ENCODE assay signal across 27 cellular contexts in genomic region chr14:31251028-31251958, GRCh38. TPM values are rescaled to one million over a fixed set of nuclear protein-coding genes. Genes with fewer than 3 reads are reported as not detected.
DNase-seq lines count a peak whose midpoint lies in the region; ATAC-seq, FAIRE-seq and TF ChIP-seq lines count a peak whose summit lies in the region.
"Had no signal": no experiment of that assay in that cellular context is flagged by ENCODE, and none has a peak within 500 bp of the region (broad histone marks: within the 10 kb centered on the region; RNA-seq: fewer than 3 reads in every experiment).

No MANE protein-coding gene starts in this region.

- ATAC-seq in K562 (peak; percentile 50), left colon (peak; percentile 92), upper lobe of right lung (peak; percentile 44), GM21619 (IDR thresholded peaks at IDR 0.05; ENCODE audit: unreplicated experiment) (no peak)
- ATAC-seq: activated CD4-positive, CD25-positive, alpha-beta regulatory T cell treated with anti-CD3 and anti-CD28 coated beads, Interleukin-2, amount 50 U/mL, for 24 hours; activated CD8-positive, alpha-beta T cell treated with anti-CD3 and anti-CD28 coated beads, Interleukin-2, amount 10 ng/mL, durations not matched to agents 7 days and 5 days; stimulated activated naive CD8-positive, alpha-beta T cell treated with anti-CD3 and anti-CD28 coated beads, Interleukin-15, Interleukin-2, amounts not matched to agents 100 U/mL and 50 U/mL, for 24 hours had no signal

- BruUV-seq in mammary epithelial cell (replicated peaks; lab: Mats Ljungman, UMichigan) (no TSS peak), MCF 10A (replicated peaks; lab: Mats Ljungman, UMichigan) (no TSS peak), K562 (replicated peaks; lab: Mats Ljungman, UMichigan) (no TSS peak)

- H3K27ac Mint-ChIP-seq in MCF 10A (ENCODE audit: low read depth, unreplicated experiment): no peak overlapping the region
- H3K27ac Mint-ChIP-seq: activated CD8-positive, alpha-beta T cell treated with anti-CD3 and anti-CD28 coated beads, Interleukin-2, amount 10 ng/mL, durations not matched to agents 7 days and 5 days; naive B cell had no signal

- 88% methylated on average over 10 of the region's 10 CpGs for WGBS in mammary epithelial cell (ENCODE audit: low coverage, missing lambda C conversion rate)
- 42% methylated on average over 6 of the region's 10 CpGs for WGBS in K562 (ENCODE audit: insufficient coverage, low coverage, missing lambda C conversion rate)

- no peaks in the 10 kb centered on the region for H3K27me3 ChIP-seq in mammary epithelial cell (ENCODE audit: insufficient read depth, low read length)
- no peaks in the 10 kb centered on the region for H3K27me3 ChIP-seq in K562 (ENCODE audit: control insufficient read depth in 2 of 2, insufficient read depth in 2 of 2, low read length in 2 of 2)
- H3K27me3 ChIP-seq in upper lobe of right lung: no peaks in the 10 kb centered on the region
- H3K27me3 ChIP-seq: spleen, tibial nerve had no signal

- H4K20me1 ChIP-seq in mammary epithelial cell (ENCODE audit: insufficient read depth, low read length) (no peaks in the 10 kb centered on the region), K562 (replicated peaks; ENCODE audit: control insufficient read depth, insufficient read depth, low read length) (no peaks in the 10 kb centered on the region)

- H3K79me2 ChIP-seq in mammary epithelial cell (ENCODE audit: insufficient read depth, low read length): no peaks in the 10 kb centered on the region
- H3K79me2 ChIP-seq in K562 (ENCODE audit: control insufficient read depth, insufficient read depth, low read length): no peaks in the 10 kb centered on the region

- H3K4me3 ChIP-seq in mammary epithelial cell (replicated peaks in 1 of 3; ENCODE audit: insufficient read depth in 1 of 3, low read depth in 2 of 3, low read length in 3 of 3) (no peak overlapping the region), K562 (no peak overlapping the region), upper lobe of right lung (no peak overlapping the region)
- H3K4me3 ChIP-seq: lung, spleen, tibial nerve had no signal

- H3K36me3 ChIP-seq in mammary epithelial cell (ENCODE audit: insufficient read depth, low read length) (no peaks in the 10 kb centered on the region), K562 (ENCODE audit: control insufficient read depth, insufficient read depth, low read length) (no peaks in the 10 kb centered on the region), upper lobe of right lung (no peaks in the 10 kb centered on the region)
- H3K36me3 ChIP-seq: spleen, tibial nerve had no signal

- H3K9me3 ChIP-seq in mammary epithelial cell (replicated peaks; ENCODE audit: insufficient read depth, low read length) (no peaks in the 10 kb centered on the region), K562 (replicated peaks; ENCODE audit: control insufficient read depth, insufficient read depth, low read depth, low read length) (no peaks in the 10 kb centered on the region), upper lobe of right lung (no peaks in the 10 kb centered on the region)
- H3K9me3 ChIP-seq: Caco-2, spleen, tibial nerve had no signal

- POLR2A ChIA-PET in MCF 10A (lab: Yijun Ruan, JAX): interaction anchor here (1.2 kb wide), 1 partner anchor 22 kb away, joined by 4 read pairs; no protein-coding TSS in a partner anchor
- POLR2A ChIA-PET in K562 (lab: Yijun Ruan, JAX): no interaction called here

- peaks cover 6% of the 10 kb centered on the region for H3K4me1 Mint-ChIP-seq in MCF 10A (ENCODE audit: insufficient read depth, unreplicated experiment)
- H3K4me1 Mint-ChIP-seq: naive B cell had no signal

- H3K4me2 ChIP-seq in mammary epithelial cell (ENCODE audit: insufficient read depth, low read depth, low read length) (no peak overlapping the region), K562 (ENCODE audit: insufficient read depth, low read length) (no peak overlapping the region)

- H3K9me3 Mint-ChIP-seq in MCF 10A (ENCODE audit: unreplicated experiment): no peaks in the 10 kb centered on the region

- no peak for TF ChIP-seq POLR2A in K562 (conservative IDR thresholded peaks at IDR 0.05)

- H2AFZ ChIP-seq in mammary epithelial cell (ENCODE audit: low read depth, low read length) (peak overlapping the region; percentile 19), K562 (ENCODE audit: low read depth, low read length) (peak overlapping the region; percentile 61)

- no peaks in the 10 kb centered on the region for H3K27me3 Mint-ChIP-seq in MCF 10A (ENCODE audit: insufficient read depth, unreplicated experiment)
- H3K27me3 Mint-ChIP-seq: naive B cell had no signal

- no peak for TF ChIP-seq RAD21 in K562 (CRISPR knock-in tag; conservative IDR thresholded peaks at IDR 0.05 in 1 of 2, IDR thresholded peaks at IDR 0.05 in 1 of 2)

- dilution Hi-C loops in mammary epithelial cell (cut with HindIII; ENCODE audit: low sequenced_read_pairs): no loop called here

- H3K27ac ChIP-seq in mammary epithelial cell (ENCODE audit: insufficient read depth, low read depth, low read length) (no peak overlapping the region), K562 (ENCODE audit: extremely low read depth, low read depth, low read length) (no peak overlapping the region), upper lobe of right lung (no peak overlapping the region)
- H3K27ac ChIP-seq: spleen, tibial nerve had no signal

- no peak for TF ChIP-seq EP300 in K562 (IDR thresholded peaks at IDR 0.05; ENCODE audit: low read length)

- no peaks in the 10 kb centered on the region for H3K9me1 ChIP-seq in K562 (ENCODE audit: control insufficient read depth, insufficient read depth, low read length)

- H3K9ac ChIP-seq in mammary epithelial cell (ENCODE audit: insufficient read depth, low read length) (no peak overlapping the region), K562 (ENCODE audit: insufficient read depth in 1 of 2, low read depth in 2 of 2, low read length in 2 of 2) (peak overlapping the region in 1 of 2 experiments; percentile 68; a peak in 1 of 4 replicates)

- CTCF ChIA-PET in mammary epithelial cell (lab: Charles Lee; ENCODE audit: low non-redundant PET): no interaction called here
- CTCF ChIA-PET in MCF 10A (lab: Yijun Ruan, JAX): no interaction called here
- CTCF ChIA-PET in K562 (lab: Yijun Ruan, JAX; ENCODE audit: low intra/inter-chr PET ratio): no interaction called here

- DNase-seq in mammary epithelial cell (no peak), MCF 10A (ENCODE audit: unreplicated experiment) (no peak), K562 (ENCODE audit: extremely low read depth in 1 of 4, low spot score in 3 of 4) (no peak), left colon (peak; percentile 72 to 78), upper lobe of right lung (no peak), iPS-NIHi11 (ENCODE audit: low spot score) (no peak), frontal cortex (ENCODE audit: low spot score in 2 of 2) (no peak)
- DNase-seq: activated CD8-positive, alpha-beta T cell treated with anti-CD3 and anti-CD28 coated beads, Interleukin-2, amount 10 ng/mL, durations not matched to agents 7 days and 5 days; activated gamma-delta T cell treated with Interleukin-2 at 50 U/mL for 16 hours; amniotic stem cell; Caco-2; cortex of kidney; foreskin fibroblast; hypothalamus; naive B cell; NCI-H2171; NCI-H526 treated with DMSO at 0.1 percent for 48 hours; nucleus accumbens; spleen; stimulated activated CD4-positive, alpha-beta T cell treated with anti-CD3 and anti-CD28 coated beads, Interleukin-4, amount 100 ng/mL, for 4 hours; stimulated activated naive CD8-positive, alpha-beta T cell treated with anti-CD3 and anti-CD28 coated beads, Interleukin-15, Interleukin-2, amounts not matched to agents 100 U/mL and 50 U/mL, for 24 hours had no signal

- FAIRE-seq in K562 (lab: Jason Lieb, UNC) (no peak), frontal cortex (lab: Jason Lieb, UNC) (no peak)
- FAIRE-seq: bronchial epithelial cell, islet of Langerhans had no signal

- no peak overlapping the region for H3K4me3 Mint-ChIP-seq in MCF 10A (ENCODE audit: unreplicated experiment)
- H3K4me3 Mint-ChIP-seq: activated CD8-positive, alpha-beta T cell treated with anti-CD3 and anti-CD28 coated beads, Interleukin-2, amount 10 ng/mL, durations not matched to agents 7 days and 5 days; naive B cell had no signal

- in situ Hi-C loops in mammary epithelial cell (cut with MboI; ENCODE audit: low sequenced_read_pairs in 2 of 2): no loop called here
- in situ Hi-C loops in K562 (cut with MboI): no loop called here

- intact Hi-C loops in mammary epithelial cell (cut with micrococcal nuclease): no loop called here
- intact Hi-C loops in MCF 10A (cut with micrococcal nuclease): no loop called here
- intact Hi-C loops in K562 (cut with micrococcal nuclease): no loop called here
- intact Hi-C loops in left colon (cut with DNase I, micrococcal nuclease): no loop called here
- intact Hi-C loops in upper lobe of right lung (cut with DNase I): no loop called here

- no peaks in the 10 kb centered on the region for H3K36me3 Mint-ChIP-seq in MCF 10A (ENCODE audit: insufficient read depth, unreplicated experiment)
- H3K36me3 Mint-ChIP-seq: naive B cell had no signal

- no peaks in the 10 kb centered on the region for H3K4me1 ChIP-seq in mammary epithelial cell (ENCODE audit: insufficient read depth, low read length)
- H3K4me1 ChIP-seq in K562 (replicated peaks in 1 of 2; ENCODE audit: control insufficient read depth in 2 of 2, insufficient read depth in 2 of 2, low read length in 2 of 2): no peaks in the 10 kb centered on the region; a peak in 1 of 5 replicates
- H3K4me1 ChIP-seq in upper lobe of right lung: no peaks in the 10 kb centered on the region
- H3K4me1 ChIP-seq: spleen, tibial nerve had no signal

- no peak for TF ChIP-seq CTCF in mammary epithelial cell (conservative IDR thresholded peaks at IDR 0.05 in 1 of 2, IDR thresholded peaks at IDR 0.05 in 1 of 2; ENCODE audit: extremely low read depth in 1 of 2, insufficient read depth in 1 of 2, low read depth in 1 of 2, low read length in 2 of 2)
- no peak for TF ChIP-seq CTCF in MCF 10A (IDR thresholded peaks at IDR 0.05; ENCODE audit: unreplicated experiment)
- TF ChIP-seq CTCF in K562 (IDR thresholded peaks at IDR 0.05 in 2 of 3, conservative IDR thresholded peaks at IDR 0.05 in 1 of 3; ENCODE audit: insufficient read depth in 2 of 3, low read depth in 1 of 3, low read length in 3 of 3): no peak
- TF ChIP-seq CTCF in upper lobe of right lung (IDR thresholded peaks at IDR 0.05): no peak

RNA-seq across cellular contexts. Expression of gene HECTD1, which starts 43.7 kb away (rescaled TPM):
- total RNA-seq in mammary epithelial cell: 100 to 1,000 TPM; 120 to 162 TPM
- 60.7 TPM for polyA plus RNA-seq in mammary epithelial cell
- 159 TPM for polyA minus RNA-seq in mammary epithelial cell
- total RNA-seq in MCF 10A (2022): 122 and 139 TPM in 2 replicates
- 177 and 415 TPM in 2 replicates for total RNA-seq in K562 (2011; cell fraction: chromatin; rRNA removed; ENCODE audit: low replicate concordance)
- 74.5 and 93.7 TPM in 2 replicates for total RNA-seq in K562 (2011; cell fraction: nucleolus; rRNA removed)
- 146 and 178 TPM in 2 replicates for total RNA-seq in K562 (2011; cell fraction: nucleoplasm; rRNA removed)
- total RNA-seq in K562 (2014; rRNA removed): 78.1 and 78.8 TPM in 2 replicates
- total RNA-seq in K562 (2014; rRNA removed; fragmentation: Illumina TruSeq; extraction: Trizol): 111 and 118 TPM in 2 replicates
- 101 and 107 TPM in 2 replicates for total RNA-seq in K562 (2015; rRNA removed; fragmentation: Illumina TruSeq; extraction: Trizol)
- total RNA-seq in K562 (2021): 90.4 and 90.9 TPM in 2 replicates
- 91.9 and 96.3 TPM in 2 replicates for polyA plus RNA-seq in K562 (2011; rRNA removed)
- 33.4 and 48.7 TPM in 2 replicates for polyA plus RNA-seq in K562 (2011; cell fraction: cytosol; rRNA removed)
- 139 and 144 TPM in 2 replicates for polyA plus RNA-seq in K562 (2011; cell fraction: nucleus; rRNA removed)
- polyA plus RNA-seq in K562 (2012): 50.0 and 52.2 TPM in 2 replicates
- polyA plus RNA-seq in K562 (2014; fragmentation: Illumina TruSeq; extraction: Trizol): 56.5 and 62.8 TPM in 2 replicates
- polyA plus RNA-seq in K562 (2014; fragmentation: Nextera tagmentation; extraction: Ambion mirVana): 10 to 100 TPM; 27.9 to 37.2 TPM
- polyA plus RNA-seq in K562 (2014; rRNA removed): 47.9 and 48.0 TPM in 2 replicates
- polyA minus RNA-seq in K562 (2011; rRNA and poly(A)+ RNA removed): 333 and 390 TPM in 2 replicates
- 93.5 and 122 TPM in 2 replicates for polyA minus RNA-seq in K562 (2011; cell fraction: cytosol; rRNA and poly(A)+ RNA removed)
- polyA minus RNA-seq in K562 (2011; cell fraction: nucleus; rRNA and poly(A)+ RNA removed): 108 and 146 TPM in 2 replicates
- total RNA-seq in left colon: 100 to 1,000 TPM; 129 to 142 TPM
- 161 TPM for total RNA-seq in upper lobe of right lung
- 459 TPM for total RNA-seq in frontal cortex

Comparison
In these comparisons a context has a peak if more than half of its experiments do, and no peak if none do; other contexts are left out.
1. DNase-seq: peak in left colon (2 of 2); none in mammary epithelial cell (single experiment), MCF 10A (single experiment), K562 (0 of 4), upper lobe of right lung (single experiment), iPS-NIHi11 (single experiment) and frontal cortex (0 of 2).